Comparison of ENCODE assay signal across 8 cellular contexts in the genomic region with DNA sequence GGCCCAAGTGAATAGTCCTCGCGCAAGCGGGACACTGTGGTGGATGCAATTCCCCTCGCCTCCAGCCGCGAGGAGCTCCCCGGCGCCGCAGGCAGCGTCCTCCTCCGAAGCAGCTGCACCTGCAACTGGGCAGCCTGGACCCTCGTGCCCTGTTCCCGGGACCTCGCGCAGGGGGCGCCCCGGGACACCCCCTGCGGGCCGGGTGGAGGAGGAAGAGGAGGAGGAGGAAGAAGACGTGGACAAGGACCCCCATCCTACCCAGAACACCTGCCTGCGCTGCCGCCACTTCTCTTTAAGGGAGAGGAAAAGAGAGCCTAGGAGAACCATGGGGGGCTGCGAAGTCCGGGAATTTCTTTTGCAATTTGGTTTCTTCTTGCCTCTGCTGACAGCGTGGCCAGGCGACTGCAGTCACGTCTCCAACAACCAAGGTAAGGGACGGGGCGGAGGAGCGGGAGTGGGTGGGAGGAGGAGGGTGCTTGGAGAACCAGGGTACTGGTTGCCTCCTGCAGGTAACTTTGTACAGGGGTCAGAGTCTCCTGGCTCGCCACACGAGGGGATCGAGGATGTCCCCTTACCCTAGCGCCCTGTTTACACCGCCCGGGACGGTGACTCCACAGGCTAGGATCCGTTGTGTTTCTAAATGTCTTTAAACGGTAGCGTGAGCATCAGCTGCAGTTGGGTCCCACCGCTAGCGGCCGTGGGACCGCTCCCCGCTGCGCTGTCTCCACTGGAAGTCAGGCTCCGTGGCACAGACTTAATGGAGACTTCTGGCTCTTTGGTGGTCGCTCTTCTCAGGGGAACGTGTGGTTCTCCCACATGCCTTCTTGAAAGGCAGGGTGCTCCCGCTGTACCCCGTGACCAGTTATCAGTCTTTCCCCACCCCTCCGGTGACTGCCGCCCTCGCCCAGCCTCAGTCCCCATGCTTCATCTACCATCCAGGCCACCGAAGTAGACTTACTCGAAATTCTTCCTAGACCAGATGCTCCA. TPM values are rescaled to one million over a fixed set of nuclear protein-coding genes. Genes with fewer than 3 reads are reported as not detected.
A peak's percentile ranks its signal among the peaks of the same experiment; 100 is the strongest.
DNase-seq lines count a peak whose midpoint lies in the region; ATAC-seq and TF ChIP-seq lines count a peak whose summit lies in the region.

A gene (plus strand): TSS at position 14 of the 987 bp plus-strand sequence.

- H3K4me3 ChIP-seq in ascending aorta (peak within 1 kb of the TSS; percentile 49 to 88), suprapubic skin (peak within 1 kb of the TSS; percentile 70)

- H3K27ac ChIP-seq in ascending aorta (peak within 1 kb of the TSS; percentile 67 to 83), suprapubic skin (no peak within 1 kb of the TSS)

- no peaks in the 10 kb centered on the region for H3K36me3 ChIP-seq in ascending aorta
- no peaks in the 10 kb centered on the region for H3K36me3 ChIP-seq in suprapubic skin

- WGBS in suprapubic skin = 13% methylated on average over 32 of the region's 56 CpGs

- no peak for TF ChIP-seq POLR2A in suprapubic skin (IDR thresholded peaks at IDR 0.05)

- intact Hi-C loops in ascending aorta (cut with DNase I) = no loop called here

- no peaks in the 10 kb centered on the region for H3K27me3 ChIP-seq in ascending aorta
- peaks cover 26% of the 10 kb centered on the region for H3K27me3 ChIP-seq in suprapubic skin

- H3K9me3 ChIP-seq in ascending aorta = no peaks in the 10 kb centered on the region
- H3K9me3 ChIP-seq in suprapubic skin = no peaks in the 10 kb centered on the region

- no peak for TF ChIP-seq EP300 in suprapubic skin (IDR thresholded peaks at IDR 0.05)

- ATAC-seq in GM19351 (IDR thresholded peaks at IDR 0.05; ENCODE audit: unreplicated experiment) = no peak
- no peak for ATAC-seq in HG02610 (IDR thresholded peaks at IDR 0.05; ENCODE audit: unreplicated experiment)

- DNase-seq in activated gamma-delta T cell (lab: John Stamatoyannopoulos, UW) (peak; percentile 8), activated gamma-delta T cell treated with Interleukin-2 at 50 U/mL for 16 hours (no peak), ascending aorta (ENCODE audit: low spot score in 2 of 2) (peak in 1 of 2 donors; percentile 53), islet precursor cell (peak; percentile 58), suprapubic skin (ENCODE audit: low spot score in 2 of 2) (no peak), SIG-M5 treated with dmso at 0.1 percent for 504 hours (lab: John Stamatoyannopoulos, UW; ENCODE audit: unreplicated experiment) (no peak)

- H3K4me1 ChIP-seq in ascending aorta (peaks cover 0 to 3% of the 10 kb centered on the region in 2 donors), suprapubic skin (peaks cover 22% of the 10 kb centered on the region)

- TF ChIP-seq CTCF in ascending aorta (IDR thresholded peaks at IDR 0.05) (no peak), suprapubic skin (IDR thresholded peaks at IDR 0.05) (no peak)

RNA-seq across cellular contexts. Expression of the gene that starts here (rescaled TPM):
- total RNA-seq in ascending aorta (not detected), suprapubic skin (not detected)

Comparison
In these comparisons a context has a peak if more than half of its experiments do, and no peak if none do; other contexts are left out.
1. DNase-seq: peak in activated gamma-delta T cell (single experiment) and islet precursor cell (single experiment); none in activated gamma-delta T cell treated with Interleukin-2 at 50 U/mL for 16 hours (single experiment), suprapubic skin (0 of 2) and SIG-M5 treated with dmso at 0.1 percent for 504 hours (single experiment).